Comparison of ENCODE assay signal across 1 cellular context in the genomic region with DNA sequence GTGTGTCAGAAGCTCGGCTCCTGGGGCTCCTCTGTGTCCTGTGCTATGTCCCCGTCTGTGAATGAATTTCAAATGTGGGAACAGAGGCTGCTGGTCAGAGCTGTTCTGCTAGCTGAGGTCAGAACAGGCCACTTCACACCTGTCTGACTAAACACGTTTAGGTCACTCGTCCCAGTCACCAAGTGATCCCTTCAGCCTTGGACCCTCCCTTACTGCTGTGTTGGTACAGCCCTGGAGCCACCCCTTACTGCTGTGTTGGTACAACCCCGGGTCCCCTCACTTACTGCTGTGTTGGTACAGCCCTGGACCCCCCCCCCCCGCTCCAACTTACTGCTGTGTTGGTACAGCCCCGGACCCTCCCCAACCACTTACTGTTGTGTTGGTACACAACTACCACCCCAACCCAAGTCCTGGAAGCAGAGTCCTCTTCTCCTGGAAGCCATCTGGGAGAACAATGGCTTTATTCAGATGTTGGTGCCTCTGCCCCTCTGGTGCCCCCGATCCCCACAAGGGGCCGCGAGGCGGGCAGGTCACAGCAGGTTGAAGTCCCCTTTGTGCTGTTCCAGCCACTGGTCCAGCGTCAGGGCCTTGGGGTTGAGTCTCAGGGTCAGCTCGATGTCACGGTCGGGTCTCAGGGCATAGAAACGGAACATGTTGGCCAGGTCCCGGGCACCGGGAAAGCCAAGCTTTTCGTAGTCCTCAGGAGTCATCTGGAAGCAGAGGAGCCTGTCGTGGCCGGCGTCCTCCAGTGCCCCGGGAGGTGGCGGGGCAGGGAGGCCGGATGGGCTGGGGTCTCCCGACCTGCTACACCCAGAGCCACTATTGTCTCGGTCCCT.
A peak's percentile ranks its signal among the peaks of the same experiment; 100 is the strongest.
TF ChIP-seq lines count a peak whose summit lies in the region.

No MANE protein-coding gene starts in this region.

TF ChIP-seq in HepG2, 621 proteins besides CTCF, POLR2A, EP300 and RAD21 (continued from another document and continues in another):
- peak; percentile 76; the same call in 1 of the 2 replicates for TF ChIP-seq ZNF547 (CRISPR knock-in tag; IDR thresholded peaks at IDR 0.05)
- peak; percentile 87 to 89 for TF ChIP-seq NR2F1 (CRISPR knock-in tag; IDR thresholded peaks at IDR 0.05)
- no peak for TF ChIP-seq ZNF557 (CRISPR knock-in tag; IDR thresholded peaks at IDR 0.05)
- no peak for TF ChIP-seq SAFB2 (CRISPR knock-in tag; IDR thresholded peaks at IDR 0.05; ENCODE audit: borderline replicate concordance, low read depth)
- no peak for TF ChIP-seq ZNF3 (CRISPR knock-in tag; IDR thresholded peaks at IDR 0.05)
- TF ChIP-seq, protein P1, sequence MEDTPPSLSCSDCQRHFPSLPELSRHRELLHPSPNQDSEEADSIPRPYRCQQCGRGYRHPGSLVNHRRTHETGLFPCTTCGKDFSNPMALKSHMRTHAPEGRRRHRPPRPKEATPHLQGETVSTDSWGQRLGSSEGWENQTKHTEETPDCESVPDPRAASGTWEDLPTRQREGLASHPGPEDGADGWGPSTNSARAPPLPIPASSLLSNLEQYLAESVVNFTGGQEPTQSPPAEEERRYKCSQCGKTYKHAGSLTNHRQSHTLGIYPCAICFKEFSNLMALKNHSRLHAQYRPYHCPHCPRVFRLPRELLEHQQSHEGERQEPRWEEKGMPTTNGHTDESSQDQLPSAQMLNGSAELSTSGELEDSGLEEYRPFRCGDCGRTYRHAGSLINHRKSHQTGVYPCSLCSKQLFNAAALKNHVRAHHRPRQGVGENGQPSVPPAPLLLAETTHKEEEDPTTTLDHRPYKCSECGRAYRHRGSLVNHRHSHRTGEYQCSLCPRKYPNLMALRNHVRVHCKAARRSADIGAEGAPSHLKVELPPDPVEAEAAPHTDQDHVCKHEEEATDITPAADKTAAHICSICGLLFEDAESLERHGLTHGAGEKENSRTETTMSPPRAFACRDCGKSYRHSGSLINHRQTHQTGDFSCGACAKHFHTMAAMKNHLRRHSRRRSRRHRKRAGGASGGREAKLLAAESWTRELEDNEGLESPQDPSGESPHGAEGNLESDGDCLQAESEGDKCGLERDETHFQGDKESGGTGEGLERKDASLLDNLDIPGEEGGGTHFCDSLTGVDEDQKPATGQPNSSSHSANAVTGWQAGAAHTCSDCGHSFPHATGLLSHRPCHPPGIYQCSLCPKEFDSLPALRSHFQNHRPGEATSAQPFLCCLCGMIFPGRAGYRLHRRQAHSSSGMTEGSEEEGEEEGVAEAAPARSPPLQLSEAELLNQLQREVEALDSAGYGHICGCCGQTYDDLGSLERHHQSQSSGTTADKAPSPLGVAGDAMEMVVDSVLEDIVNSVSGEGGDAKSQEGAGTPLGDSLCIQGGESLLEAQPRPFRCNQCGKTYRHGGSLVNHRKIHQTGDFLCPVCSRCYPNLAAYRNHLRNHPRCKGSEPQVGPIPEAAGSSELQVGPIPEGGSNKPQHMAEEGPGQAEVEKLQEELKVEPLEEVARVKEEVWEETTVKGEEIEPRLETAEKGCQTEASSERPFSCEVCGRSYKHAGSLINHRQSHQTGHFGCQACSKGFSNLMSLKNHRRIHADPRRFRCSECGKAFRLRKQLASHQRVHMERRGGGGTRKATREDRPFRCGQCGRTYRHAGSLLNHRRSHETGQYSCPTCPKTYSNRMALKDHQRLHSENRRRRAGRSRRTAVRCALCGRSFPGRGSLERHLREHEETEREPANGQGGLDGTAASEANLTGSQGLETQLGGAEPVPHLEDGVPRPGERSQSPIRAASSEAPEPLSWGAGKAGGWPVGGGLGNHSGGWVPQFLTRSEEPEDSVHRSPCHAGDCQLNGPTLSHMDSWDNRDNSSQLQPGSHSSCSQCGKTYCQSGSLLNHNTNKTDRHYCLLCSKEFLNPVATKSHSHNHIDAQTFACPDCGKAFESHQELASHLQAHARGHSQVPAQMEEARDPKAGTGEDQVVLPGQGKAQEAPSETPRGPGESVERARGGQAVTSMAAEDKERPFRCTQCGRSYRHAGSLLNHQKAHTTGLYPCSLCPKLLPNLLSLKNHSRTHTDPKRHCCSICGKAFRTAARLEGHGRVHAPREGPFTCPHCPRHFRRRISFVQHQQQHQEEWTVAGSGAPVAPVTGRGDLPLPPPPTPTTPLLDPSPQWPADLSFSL (CRISPR knock-in tag; IDR thresholded peaks at IDR 0.05), result peak; percentile 71
- peak; percentile 53; the same call in 1 of the 2 replicates for TF ChIP-seq IRF2 (CRISPR knock-in tag; IDR thresholded peaks at IDR 0.05)
- no peak for TF ChIP-seq ZNF563 (CRISPR knock-in tag; IDR thresholded peaks at IDR 0.05)
- peak; percentile 89 for TF ChIP-seq NR2C2 (CRISPR knock-in tag; IDR thresholded peaks at IDR 0.05; ENCODE audit: borderline replicate concordance)
- TF ChIP-seq, protein P2, sequence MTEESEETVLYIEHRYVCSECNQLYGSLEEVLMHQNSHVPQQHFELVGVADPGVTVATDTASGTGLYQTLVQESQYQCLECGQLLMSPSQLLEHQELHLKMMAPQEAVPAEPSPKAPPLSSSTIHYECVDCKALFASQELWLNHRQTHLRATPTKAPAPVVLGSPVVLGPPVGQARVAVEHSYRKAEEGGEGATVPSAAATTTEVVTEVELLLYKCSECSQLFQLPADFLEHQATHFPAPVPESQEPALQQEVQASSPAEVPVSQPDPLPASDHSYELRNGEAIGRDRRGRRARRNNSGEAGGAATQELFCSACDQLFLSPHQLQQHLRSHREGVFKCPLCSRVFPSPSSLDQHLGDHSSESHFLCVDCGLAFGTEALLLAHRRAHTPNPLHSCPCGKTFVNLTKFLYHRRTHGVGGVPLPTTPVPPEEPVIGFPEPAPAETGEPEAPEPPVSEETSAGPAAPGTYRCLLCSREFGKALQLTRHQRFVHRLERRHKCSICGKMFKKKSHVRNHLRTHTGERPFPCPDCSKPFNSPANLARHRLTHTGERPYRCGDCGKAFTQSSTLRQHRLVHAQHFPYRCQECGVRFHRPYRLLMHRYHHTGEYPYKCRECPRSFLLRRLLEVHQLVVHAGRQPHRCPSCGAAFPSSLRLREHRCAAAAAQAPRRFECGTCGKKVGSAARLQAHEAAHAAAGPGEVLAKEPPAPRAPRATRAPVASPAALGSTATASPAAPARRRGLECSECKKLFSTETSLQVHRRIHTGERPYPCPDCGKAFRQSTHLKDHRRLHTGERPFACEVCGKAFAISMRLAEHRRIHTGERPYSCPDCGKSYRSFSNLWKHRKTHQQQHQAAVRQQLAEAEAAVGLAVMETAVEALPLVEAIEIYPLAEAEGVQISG (CRISPR knock-in tag; IDR thresholded peaks at IDR 0.05), result peak; percentile 73
- TF ChIP-seq ZNF792 (CRISPR knock-in tag; IDR thresholded peaks at IDR 0.05), result 0 out of 2 replicates have a peak, but pooled peaks have one; percentile 24
- no peak for TF ChIP-seq PHB2 (IDR thresholded peaks at IDR 0.05; ENCODE audit: partially characterized antibody)
- TF ChIP-seq REXO4 (CRISPR knock-in tag; IDR thresholded peaks at IDR 0.05; ENCODE audit: borderline replicate concordance), result no peak
- TF ChIP-seq, protein P3, sequence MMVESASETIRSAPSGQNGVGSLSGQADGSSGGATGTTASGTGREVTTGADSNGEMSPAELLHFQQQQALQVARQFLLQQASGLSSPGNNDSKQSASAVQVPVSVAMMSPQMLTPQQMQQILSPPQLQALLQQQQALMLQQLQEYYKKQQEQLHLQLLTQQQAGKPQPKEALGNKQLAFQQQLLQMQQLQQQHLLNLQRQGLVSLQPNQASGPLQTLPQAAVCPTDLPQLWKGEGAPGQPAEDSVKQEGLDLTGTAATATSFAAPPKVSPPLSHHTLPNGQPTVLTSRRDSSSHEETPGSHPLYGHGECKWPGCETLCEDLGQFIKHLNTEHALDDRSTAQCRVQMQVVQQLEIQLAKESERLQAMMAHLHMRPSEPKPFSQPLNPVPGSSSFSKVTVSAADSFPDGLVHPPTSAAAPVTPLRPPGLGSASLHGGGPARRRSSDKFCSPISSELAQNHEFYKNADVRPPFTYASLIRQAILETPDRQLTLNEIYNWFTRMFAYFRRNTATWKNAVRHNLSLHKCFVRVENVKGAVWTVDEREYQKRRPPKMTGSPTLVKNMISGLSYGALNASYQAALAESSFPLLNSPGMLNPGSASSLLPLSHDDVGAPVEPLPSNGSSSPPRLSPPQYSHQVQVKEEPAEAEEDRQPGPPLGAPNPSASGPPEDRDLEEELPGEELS (CRISPR knock-in tag; IDR thresholded peaks at IDR 0.05), result peak; percentile 91
- peak; percentile 79 for TF ChIP-seq SAP130 (CRISPR knock-in tag; IDR thresholded peaks at IDR 0.05; ENCODE audit: low read depth)
- peak; percentile 91 for TF ChIP-seq SSRP1 (CRISPR knock-in tag; IDR thresholded peaks at IDR 0.05)
- no peak for TF ChIP-seq ZNF850 (CRISPR knock-in tag; conservative IDR thresholded peaks at IDR 0.05)
- peak; percentile 68; the same call in 1 of the 2 replicates for TF ChIP-seq ZNF747 (CRISPR knock-in tag; IDR thresholded peaks at IDR 0.05; ENCODE audit: borderline replicate concordance)
- no peak for TF ChIP-seq ZNF773 (CRISPR knock-in tag; IDR thresholded peaks at IDR 0.05; ENCODE audit: borderline replicate concordance)
- TF ChIP-seq, protein P4, sequence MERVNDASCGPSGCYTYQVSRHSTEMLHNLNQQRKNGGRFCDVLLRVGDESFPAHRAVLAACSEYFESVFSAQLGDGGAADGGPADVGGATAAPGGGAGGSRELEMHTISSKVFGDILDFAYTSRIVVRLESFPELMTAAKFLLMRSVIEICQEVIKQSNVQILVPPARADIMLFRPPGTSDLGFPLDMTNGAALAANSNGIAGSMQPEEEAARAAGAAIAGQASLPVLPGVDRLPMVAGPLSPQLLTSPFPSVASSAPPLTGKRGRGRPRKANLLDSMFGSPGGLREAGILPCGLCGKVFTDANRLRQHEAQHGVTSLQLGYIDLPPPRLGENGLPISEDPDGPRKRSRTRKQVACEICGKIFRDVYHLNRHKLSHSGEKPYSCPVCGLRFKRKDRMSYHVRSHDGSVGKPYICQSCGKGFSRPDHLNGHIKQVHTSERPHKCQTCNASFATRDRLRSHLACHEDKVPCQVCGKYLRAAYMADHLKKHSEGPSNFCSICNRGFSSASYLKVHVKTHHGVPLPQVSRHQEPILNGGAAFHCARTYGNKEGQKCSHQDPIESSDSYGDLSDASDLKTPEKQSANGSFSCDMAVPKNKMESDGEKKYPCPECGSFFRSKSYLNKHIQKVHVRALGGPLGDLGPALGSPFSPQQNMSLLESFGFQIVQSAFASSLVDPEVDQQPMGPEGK (CRISPR knock-in tag; IDR thresholded peaks at IDR 0.05), result peak; percentile 93
- TF ChIP-seq, protein P5, sequence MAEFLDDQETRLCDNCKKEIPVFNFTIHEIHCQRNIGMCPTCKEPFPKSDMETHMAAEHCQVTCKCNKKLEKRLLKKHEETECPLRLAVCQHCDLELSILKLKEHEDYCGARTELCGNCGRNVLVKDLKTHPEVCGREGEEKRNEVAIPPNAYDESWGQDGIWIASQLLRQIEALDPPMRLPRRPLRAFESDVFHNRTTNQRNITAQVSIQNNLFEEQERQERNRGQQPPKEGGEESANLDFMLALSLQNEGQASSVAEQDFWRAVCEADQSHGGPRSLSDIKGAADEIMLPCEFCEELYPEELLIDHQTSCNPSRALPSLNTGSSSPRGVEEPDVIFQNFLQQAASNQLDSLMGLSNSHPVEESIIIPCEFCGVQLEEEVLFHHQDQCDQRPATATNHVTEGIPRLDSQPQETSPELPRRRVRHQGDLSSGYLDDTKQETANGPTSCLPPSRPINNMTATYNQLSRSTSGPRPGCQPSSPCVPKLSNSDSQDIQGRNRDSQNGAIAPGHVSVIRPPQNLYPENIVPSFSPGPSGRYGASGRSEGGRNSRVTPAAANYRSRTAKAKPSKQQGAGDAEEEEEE (CRISPR knock-in tag; IDR thresholded peaks at IDR 0.05; ENCODE audit: borderline replicate concordance), result no peak
- TF ChIP-seq PLSCR1 (CRISPR knock-in tag; IDR thresholded peaks at IDR 0.05; ENCODE audit: borderline replicate concordance), result no peak
- TF ChIP-seq ZNF703 (CRISPR knock-in tag; IDR thresholded peaks at IDR 0.05; ENCODE audit: borderline replicate concordance), result 0 out of 2 replicates have a peak, but pooled peaks have one; percentile 60
- 0 out of 2 replicates have a peak, but pooled peaks have one; percentile 35 for TF ChIP-seq SRY (CRISPR knock-in tag; IDR thresholded peaks at IDR 0.05)
- no peak for TF ChIP-seq E2F2 (CRISPR knock-in tag; IDR thresholded peaks at IDR 0.05; ENCODE audit: borderline replicate concordance)
- TF ChIP-seq ZSCAN30 (CRISPR knock-in tag; IDR thresholded peaks at IDR 0.05), result 0 out of 2 replicates have a peak, but pooled peaks have one; percentile 39
- TF ChIP-seq ADNP (CRISPR knock-in tag; IDR thresholded peaks at IDR 0.05), result no peak
- TF ChIP-seq ZNF292 (CRISPR knock-in tag; IDR thresholded peaks at IDR 0.05; ENCODE audit: borderline replicate concordance, low read depth), result no peak
- TF ChIP-seq, protein P6, sequence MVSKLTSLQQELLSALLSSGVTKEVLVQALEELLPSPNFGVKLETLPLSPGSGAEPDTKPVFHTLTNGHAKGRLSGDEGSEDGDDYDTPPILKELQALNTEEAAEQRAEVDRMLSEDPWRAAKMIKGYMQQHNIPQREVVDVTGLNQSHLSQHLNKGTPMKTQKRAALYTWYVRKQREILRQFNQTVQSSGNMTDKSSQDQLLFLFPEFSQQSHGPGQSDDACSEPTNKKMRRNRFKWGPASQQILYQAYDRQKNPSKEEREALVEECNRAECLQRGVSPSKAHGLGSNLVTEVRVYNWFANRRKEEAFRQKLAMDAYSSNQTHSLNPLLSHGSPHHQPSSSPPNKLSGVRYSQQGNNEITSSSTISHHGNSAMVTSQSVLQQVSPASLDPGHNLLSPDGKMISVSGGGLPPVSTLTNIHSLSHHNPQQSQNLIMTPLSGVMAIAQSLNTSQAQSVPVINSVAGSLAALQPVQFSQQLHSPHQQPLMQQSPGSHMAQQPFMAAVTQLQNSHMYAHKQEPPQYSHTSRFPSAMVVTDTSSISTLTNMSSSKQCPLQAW (CRISPR knock-in tag; IDR thresholded peaks at IDR 0.05), result peak; percentile 9
- no peak for TF ChIP-seq ZEB1 (IDR thresholded peaks at IDR 0.05; ENCODE audit: insufficient replicate concordance, low read depth)
- no peak for TF ChIP-seq E2F1 (CRISPR knock-in tag; IDR thresholded peaks at IDR 0.05)
- TF ChIP-seq AGO1 (IDR thresholded peaks at IDR 0.05; ENCODE audit: low read depth, low read length, poor library complexity, severe bottlenecking), result peak; percentile 80
